In the genomic region with DNA sequence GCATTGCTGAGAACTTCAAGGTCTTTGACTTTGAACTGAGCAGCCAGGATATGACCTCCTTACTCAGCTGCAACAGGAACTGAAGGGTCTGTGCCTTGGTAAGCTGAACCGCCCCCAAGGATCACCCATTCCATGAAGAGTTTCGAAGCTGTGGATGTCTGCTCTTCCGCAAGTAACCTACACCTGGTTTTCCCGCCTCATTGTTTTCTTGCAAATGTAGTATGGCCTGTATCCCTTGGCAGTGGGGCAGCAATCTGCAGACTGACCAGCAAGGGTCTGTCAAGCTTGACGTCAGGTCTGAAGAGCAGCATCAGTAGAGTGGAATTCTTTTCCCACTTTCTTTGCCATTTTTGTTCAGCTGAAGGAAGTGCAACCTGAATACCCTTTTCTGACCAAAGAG, we compare ENCODE assay signal across 28 cellular contexts.
DNase-seq lines count a peak whose midpoint lies in the region; ATAC-seq, FAIRE-seq and TF ChIP-seq lines count a peak whose summit lies in the region.
"Had no signal": no experiment of that assay in that cellular context is flagged by ENCODE, and none has a peak within 500 bp of the region (broad histone marks: within the 10 kb centered on the region; RNA-seq: fewer than 3 reads in every experiment).

No MANE protein-coding gene starts in this region.

- H3K79me2 ChIP-seq in K562 (ENCODE audit: control insufficient read depth, insufficient read depth, low read length) (no peaks in the 10 kb centered on the region), mesendoderm (ENCODE audit: control insufficient read depth, insufficient read depth, low read length) (no peaks in the 10 kb centered on the region)

- no peak overlapping the region for H2AK5ac ChIP-seq in mesendoderm (ENCODE audit: low read length)

- no peak overlapping the region for H3K23ac ChIP-seq in mesendoderm (ENCODE audit: low read length)

- H4K8ac ChIP-seq in mesendoderm (ENCODE audit: low read depth, low read length): no peak overlapping the region

- H3K9ac ChIP-seq in K562 (ENCODE audit: insufficient read depth in 1 of 2, low read depth in 2 of 2, low read length in 2 of 2): no peak overlapping the region
- no peak overlapping the region for H3K9ac ChIP-seq in mesendoderm (ENCODE audit: low read length)
- H3K9ac ChIP-seq: BLaER1 had no signal

- no peak for TF ChIP-seq EP300 in K562 (IDR thresholded peaks at IDR 0.05; ENCODE audit: low read length)

- H3K27ac Mint-ChIP-seq in WTC11: no peak overlapping the region
- H3K27ac Mint-ChIP-seq: CD14-positive monocyte; CD4-positive, alpha-beta memory T cell; CD4-positive, CD25-positive, alpha-beta regulatory T cell; CD8-positive, alpha-beta memory T cell had no signal

- H3K56ac ChIP-seq in mesendoderm (ENCODE audit: low read length): no peak overlapping the region

- no peak for TF ChIP-seq CTCF in WTC11 (IDR thresholded peaks at IDR 0.05)
- TF ChIP-seq CTCF in K562 (IDR thresholded peaks at IDR 0.05 in 2 of 3, conservative IDR thresholded peaks at IDR 0.05 in 1 of 3; ENCODE audit: insufficient read depth in 2 of 3, low read depth in 1 of 3, low read length in 3 of 3): no peak
- no peak for TF ChIP-seq CTCF in gastrocnemius medialis (IDR thresholded peaks at IDR 0.05 in 4 of 5, conservative IDR thresholded peaks at IDR 0.05 in 1 of 5)

- no peak overlapping the region for H2BK120ac ChIP-seq in mesendoderm (ENCODE audit: low read depth, low read length)

- 3% methylated on average over 5 of the region's 5 CpGs for whole genome bisulfite sequencing in K562 (ENCODE audit: insufficient coverage, low coverage, missing lambda C conversion rate)
- no CpG with 5 or more reads among the region's 5 CpGs for WGBS in mesendoderm (ENCODE audit: extremely low coverage, insufficient coverage, low lambda C conversion rate)

- ATAC-seq in WTC11: peak; percentile 20; the same call in 1 of the 2 replicates
- no peak for ATAC-seq in K562
- no peak for ATAC-seq in gastrocnemius medialis

- H3K4ac ChIP-seq in mesendoderm (ENCODE audit: low read depth, low read length): no peak overlapping the region

- peaks cover 22% of the 10 kb centered on the region for H3K4me1 Mint-ChIP-seq in WTC11
- H3K4me1 Mint-ChIP-seq: CD14-positive monocyte; CD4-positive, alpha-beta memory T cell; CD4-positive, CD25-positive, alpha-beta regulatory T cell; CD8-positive, alpha-beta memory T cell had no signal

- no peaks in the 10 kb centered on the region for H3K36me3 Mint-ChIP-seq in WTC11
- H3K36me3 Mint-ChIP-seq: CD14-positive monocyte; CD4-positive, alpha-beta memory T cell; CD4-positive, CD25-positive, alpha-beta regulatory T cell; CD8-positive, alpha-beta memory T cell had no signal

- H3K27me3 ChIP-seq in K562 (ENCODE audit: control insufficient read depth in 2 of 2, insufficient read depth in 2 of 2, low read length in 2 of 2) (peaks cover 31 to 35% of the 10 kb centered on the region in 2 experiments), mesendoderm (ENCODE audit: insufficient read depth, low read length, poor library complexity) (no peaks in the 10 kb centered on the region), gastrocnemius medialis (no peaks in the 10 kb centered on the region)
- H3K27me3 ChIP-seq: BE2C, BLaER1 had no signal

- in situ Hi-C loops in K562 (cut with MboI) (no loop called here), gastrocnemius medialis (cut with MboI; ENCODE audit: low sequenced_read_pairs in 4 of 4) (no loop called here)

- TF ChIP-seq POLR2A in K562 (conservative IDR thresholded peaks at IDR 0.05) (no peak), gastrocnemius medialis (IDR thresholded peaks at IDR 0.05) (no peak)

- no peak overlapping the region for H3K27ac ChIP-seq in K562 (ENCODE audit: extremely low read depth, low read depth, low read length)
- no peak overlapping the region for H3K27ac ChIP-seq in mesendoderm (ENCODE audit: low read depth, low read length)
- H3K27ac ChIP-seq in substantia nigra (ENCODE audit: low read depth, low read length, poor library complexity, severe bottlenecking): no peak overlapping the region
- H3K27ac ChIP-seq in gastrocnemius medialis: no peak overlapping the region
- H3K27ac ChIP-seq: BLaER1 had no signal

- intact Hi-C loops in K562 (cut with micrococcal nuclease) (no loop called here), gastrocnemius medialis (cut with DNase I; ENCODE audit: low total_unique reads) (no loop called here)

- no peak overlapping the region for H4K5ac ChIP-seq in mesendoderm (ENCODE audit: low read length)

- no peak overlapping the region for H3K4me2 ChIP-seq in K562 (ENCODE audit: insufficient read depth, low read length)
- H3K4me2 ChIP-seq in mesendoderm (ENCODE audit: low read length): no peak overlapping the region
- H3K4me2 ChIP-seq: BLaER1 had no signal

- H3K4me3 Mint-ChIP-seq in WTC11: no peak overlapping the region
- H3K4me3 Mint-ChIP-seq: CD14-positive monocyte; CD4-positive, alpha-beta memory T cell; CD4-positive, CD25-positive, alpha-beta regulatory T cell; CD8-positive, alpha-beta memory T cell had no signal

- H2BK5ac ChIP-seq in mesendoderm (ENCODE audit: low read length): no peak overlapping the region

- no peak overlapping the region for H3K18ac ChIP-seq in mesendoderm (ENCODE audit: low read length)

- no peaks in the 10 kb centered on the region for H3K79me1 ChIP-seq in mesendoderm (ENCODE audit: low read length)

- DNase-seq in WTC11 (ENCODE audit: low spot score): no peak
- DNase-seq in K562 (ENCODE audit: extremely low read depth in 1 of 4, low spot score in 3 of 4): no peak
- DNase-seq in mesendoderm: peak; percentile 13
- no peak for DNase-seq in urothelium cell line (ENCODE audit: low spot score)
- no peak for DNase-seq in GM03348 (ENCODE audit: low spot score)
- no peak for DNase-seq in substantia nigra (lab: John Stamatoyannopoulos, UW)
- DNase-seq in activated CD4-positive, alpha-beta T cell treated with anti-CD3 and anti-CD28 coated beads, Interleukin-2, amount 50 U/mL, for 1 hour: no peak
- DNase-seq in gastrocnemius medialis: no peak
- DNase-seq: 8988T; ACHN; BE2C; C1 segment of cervical spinal cord; CD4-positive, alpha-beta memory T cell; CD4-positive, CD25-positive, alpha-beta regulatory T cell; CD8-positive, alpha-beta memory T cell; COR-L47; DMS 273 treated with DMSO at 0.1 percent for 48 hours; DMS153; DMS53; DMS79; DND-41; EL; GDM1 had no signal

- TF ChIP-seq RAD21 in K562 (CRISPR knock-in tag; conservative IDR thresholded peaks at IDR 0.05 in 1 of 2, IDR thresholded peaks at IDR 0.05 in 1 of 2): no peak

- no peaks in the 10 kb centered on the region for H3K4me1 ChIP-seq in K562 (replicated peaks in 1 of 2; ENCODE audit: control insufficient read depth in 2 of 2, insufficient read depth in 2 of 2, low read length in 2 of 2)
- H3K4me1 ChIP-seq in mesendoderm (ENCODE audit: control insufficient read depth, low read depth, low read length): no peaks in the 10 kb centered on the region
- H3K4me1 ChIP-seq in gastrocnemius medialis: no peaks in the 10 kb centered on the region
- H3K4me1 ChIP-seq: BE2C, BLaER1 had no signal

- peak; percentile 60 for FAIRE-seq in K562 (lab: Jason Lieb, UNC)
- FAIRE-seq in urothelium cell line (lab: Jason Lieb, UNC): peak; percentile 17
- FAIRE-seq: A204.1, GM12891, GM19239 had no signal

- BruUV-seq in K562 (replicated peaks; lab: Mats Ljungman, UMichigan): no TSS peak

- CTCF ChIA-PET in WTC11 (lab: Charles Lee): interaction anchor here (0.8 kb wide), 1 partner anchor 61 kb away, joined by 3 read pairs; no protein-coding TSS in a partner anchor
- CTCF ChIA-PET in K562 (lab: Yijun Ruan, JAX; ENCODE audit: low intra/inter-chr PET ratio): no interaction called here

- H4K20me1 ChIP-seq in K562 (replicated peaks; ENCODE audit: control insufficient read depth, insufficient read depth, low read length): 0 out of 2 replicates have a peak, but pooled peaks cover 4% of the 10 kb centered on the region
- H4K20me1 ChIP-seq: BLaER1 had no signal

- H3K9me3 ChIP-seq in K562 (replicated peaks; ENCODE audit: control insufficient read depth, insufficient read depth, low read depth, low read length): no peaks in the 10 kb centered on the region
- H3K9me3 ChIP-seq in gastrocnemius medialis: no peaks in the 10 kb centered on the region
- H3K9me3 ChIP-seq: BE2C, BLaER1 had no signal

- H3K9me1 ChIP-seq in K562 (ENCODE audit: control insufficient read depth, insufficient read depth, low read length): no peaks in the 10 kb centered on the region

- H3K27me3 Mint-ChIP-seq in WTC11 (ENCODE audit: low read depth): no peaks in the 10 kb centered on the region

- H2AFZ ChIP-seq in K562 (ENCODE audit: low read depth, low read length): no peak overlapping the region

- H3K36me3 ChIP-seq in K562 (ENCODE audit: control insufficient read depth, insufficient read depth, low read length): no peaks in the 10 kb centered on the region
- H3K36me3 ChIP-seq in mesendoderm (ENCODE audit: control insufficient read depth, insufficient read depth, low read length): no peaks in the 10 kb centered on the region
- no peaks in the 10 kb centered on the region for H3K36me3 ChIP-seq in gastrocnemius medialis
- H3K36me3 ChIP-seq: BE2C, BLaER1 had no signal

- POLR2A ChIA-PET in WTC11 (lab: Charles Lee) (no interaction called here), K562 (lab: Yijun Ruan, JAX) (no interaction called here)

- H3K9me3 Mint-ChIP-seq in WTC11: no peaks in the 10 kb centered on the region
- H3K9me3 Mint-ChIP-seq: CD4-positive, alpha-beta memory T cell; CD4-positive, CD25-positive, alpha-beta regulatory T cell; CD8-positive, alpha-beta memory T cell had no signal

- no peak overlapping the region for H2BK15ac ChIP-seq in mesendoderm (replicated peaks; ENCODE audit: low read depth)

- H3K4me3 ChIP-seq in K562: no peak overlapping the region
- no peak overlapping the region for H3K4me3 ChIP-seq in mesendoderm (ENCODE audit: low read length)
- no peak overlapping the region for H3K4me3 ChIP-seq in gastrocnemius medialis
- H3K4me3 ChIP-seq: BLaER1 had no signal

TF ChIP-seq in K562, 482 proteins besides CTCF, POLR2A, EP300 and RAD21 (continues in another document):
- no peak for TF ChIP-seq KAT8 (IDR thresholded peaks at IDR 0.05; ENCODE audit: low read depth)
- no peak for TF ChIP-seq THRAP3 (IDR thresholded peaks at IDR 0.05; ENCODE audit: borderline replicate concordance)
- TF ChIP-seq, protein P1, sequence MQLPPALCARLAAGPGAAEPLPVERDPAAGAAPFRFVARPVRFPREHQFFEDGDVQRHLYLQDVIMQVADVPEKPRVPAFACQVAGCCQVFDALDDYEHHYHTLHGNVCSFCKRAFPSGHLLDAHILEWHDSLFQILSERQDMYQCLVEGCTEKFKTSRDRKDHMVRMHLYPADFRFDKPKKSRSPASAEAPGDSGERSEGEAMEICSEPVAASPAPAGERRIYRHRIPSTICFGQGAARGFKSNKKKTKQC (CRISPR knock-in tag; IDR thresholded peaks at IDR 0.05): no peak
- TF ChIP-seq, protein P2, sequence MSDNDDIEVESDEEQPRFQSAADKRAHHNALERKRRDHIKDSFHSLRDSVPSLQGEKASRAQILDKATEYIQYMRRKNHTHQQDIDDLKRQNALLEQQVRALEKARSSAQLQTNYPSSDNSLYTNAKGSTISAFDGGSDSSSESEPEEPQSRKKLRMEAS (CRISPR knock-in tag; IDR thresholded peaks at IDR 0.05): no peak
- TF ChIP-seq TCFL5 (CRISPR knock-in tag; conservative IDR thresholded peaks at IDR 0.05): no peak
- TF ChIP-seq SMARCA4 (IDR thresholded peaks at IDR 0.05): no peak
